14 cellular contexts compared by ENCODE assay signal in the genomic region with DNA sequence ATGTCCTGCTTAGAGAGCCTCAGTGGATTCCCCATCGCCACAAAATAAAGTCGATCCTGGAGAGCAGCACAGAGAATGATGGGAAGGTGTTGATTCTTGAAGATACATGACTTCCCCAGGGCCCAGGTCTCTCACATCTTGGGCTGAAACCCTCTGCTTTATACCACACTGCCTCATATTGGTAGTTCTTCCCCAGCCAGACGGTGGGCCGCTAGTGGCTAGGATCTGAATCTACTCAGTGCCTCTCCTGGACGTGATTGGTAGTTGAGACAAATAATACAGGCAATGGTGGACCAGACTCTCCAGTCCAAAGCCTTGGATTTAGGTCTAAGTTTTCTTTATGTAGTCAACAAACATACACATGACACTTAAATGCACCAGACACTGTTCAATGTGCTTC.
"Had no signal": no experiment of that assay in that cellular context is flagged by ENCODE, and none has a peak within 500 bp of the region (broad histone marks: within the 10 kb centered on the region; RNA-seq: fewer than 3 reads in every experiment).

No MANE protein-coding gene starts in this region.

- H3K4me3 Mint-ChIP-seq: activated CD8-positive, alpha-beta T cell treated with anti-CD3 and anti-CD28 coated beads, Interleukin-2, amount 10 ng/mL, durations not matched to agents 7 days and 5 days; activated naive CD8-positive, alpha-beta T cell treated with anti-CD3 and anti-CD28 coated beads, Interleukin-2, amount 50 U/mL, for 24 hours; neural progenitor cell had no signal

- H3K27me3 Mint-ChIP-seq: activated naive CD8-positive, alpha-beta T cell treated with anti-CD3 and anti-CD28 coated beads, Interleukin-2, amount 50 U/mL, for 24 hours had no signal

- H3K36me3 Mint-ChIP-seq: neural progenitor cell had no signal

- H3K9me3 Mint-ChIP-seq: activated naive CD8-positive, alpha-beta T cell treated with anti-CD3 and anti-CD28 coated beads, Interleukin-2, amount 50 U/mL, for 24 hours; neural progenitor cell had no signal

- ATAC-seq: activated CD8-positive, alpha-beta T cell treated with anti-CD3 and anti-CD28 coated beads, Interleukin-2, amount 10 ng/mL, durations not matched to agents 7 days and 5 days; activated naive CD8-positive, alpha-beta T cell treated with anti-CD3 and anti-CD28 coated beads, Interleukin-2, amount 50 U/mL, for 24 hours; heart left ventricle; left colon; mucosa of descending colon had no signal

- H3K27ac Mint-ChIP-seq: activated CD8-positive, alpha-beta T cell treated with anti-CD3 and anti-CD28 coated beads, Interleukin-2, amount 10 ng/mL, durations not matched to agents 7 days and 5 days; neural progenitor cell had no signal

- DNase-seq: activated CD4-positive, alpha-beta T cell treated with anti-CD3 and anti-CD28 coated beads, Interleukin-2, amount 50 U/mL, for 1 hour; activated CD8-positive, alpha-beta T cell treated with anti-CD3 and anti-CD28 coated beads, Interleukin-2, amount 10 ng/mL, durations not matched to agents 7 days and 5 days; activated naive CD4-positive, alpha-beta T cell treated with anti-CD3 and anti-CD28 coated beads, Interleukin-2, amount 50 U/mL, for 16 hours; activated naive CD8-positive, alpha-beta T cell treated with anti-CD3 and anti-CD28 coated beads, Interleukin-2, amount 50 U/mL, for 24 hours; activated T-cell treated with anti-CD3 and anti-CD28 coated beads, Interleukin-2, amount 50 U/mL, for 1 hour; heart left ventricle; islet precursor cell; left colon; mesenchymal stem cell; mucosa of descending colon; sigmoid colon; stimulated activated CD4-positive, alpha-beta T cell treated with anti-CD3 and anti-CD28 coated beads, Interleukin-15, amount 100 ng/mL, for 24 hours; stimulated activated naive CD4-positive, alpha-beta T cell had no signal
